Comparison of ENCODE assay signal across 25 cellular contexts in genomic region chr4:88148560-88148959, GRCh38.
"Had no signal": no experiment of that assay in that cellular context is flagged by ENCODE, and none has a peak within 500 bp of the region (broad histone marks: within the 10 kb centered on the region; RNA-seq: fewer than 3 reads in every experiment).

No MANE protein-coding gene starts in this region.

- H3K27ac ChIP-seq: colonic mucosa, epithelial cell of prostate, heart right ventricle, pancreas, stomach, thyroid gland had no signal

- H3K27ac Mint-ChIP-seq: dendritic cell treated with granulocyte-macrophage colony-stimulating factor and Interleukin-4, amounts not matched to agents 40 ng/mL and 50 ng/mL, for 4 days; immature natural killer cell; naive thymus-derived CD8-positive, alpha-beta T cell; progenitor cell of endocrine pancreas; stimulated activated effector memory CD8-positive, alpha-beta T cell treated with anti-CD3 and anti-CD28 coated beads, Interleukin-12 subunit alpha, Interleukin-12 subunit beta, amount 100 ng/mL, for 72 hours had no signal

- H3K36me3 ChIP-seq: colonic mucosa, heart right ventricle, pancreas, stomach, thyroid gland had no signal

- FAIRE-seq: pancreas had no signal

- H3K27me3 Mint-ChIP-seq: central memory CD8-positive, alpha-beta T cell; type B pancreatic cell had no signal

- H3K4me3 ChIP-seq: colonic mucosa, heart right ventricle, pancreas, stomach, thyroid gland had no signal

- H3K4me3 Mint-ChIP-seq: central memory CD8-positive, alpha-beta T cell; dendritic cell treated with granulocyte-macrophage colony-stimulating factor and Interleukin-4, amounts not matched to agents 40 ng/mL and 50 ng/mL, for 4 days; endodermal cell; immature natural killer cell; naive thymus-derived CD8-positive, alpha-beta T cell; nephron progenitor cell; stimulated activated effector memory CD8-positive, alpha-beta T cell treated with anti-CD3 and anti-CD28 coated beads, Interleukin-12 subunit alpha, Interleukin-12 subunit beta, amount 100 ng/mL, for 72 hours had no signal

- H3K9me3 Mint-ChIP-seq: central memory CD8-positive, alpha-beta T cell; dendritic cell treated with granulocyte-macrophage colony-stimulating factor and Interleukin-4, amounts not matched to agents 40 ng/mL and 50 ng/mL, for 4 days; endodermal cell; immature natural killer cell; naive thymus-derived CD8-positive, alpha-beta T cell; nephron progenitor cell; stimulated activated effector memory CD8-positive, alpha-beta T cell treated with anti-CD3 and anti-CD28 coated beads, Interleukin-12 subunit alpha, Interleukin-12 subunit beta, amount 100 ng/mL, for 72 hours; type B pancreatic cell had no signal

- H3K4me1 ChIP-seq: colonic mucosa, heart right ventricle, pancreas, stomach, thyroid gland had no signal

- H3K4me1 Mint-ChIP-seq: central memory CD8-positive, alpha-beta T cell; immature natural killer cell; stimulated activated effector memory CD8-positive, alpha-beta T cell treated with anti-CD3 and anti-CD28 coated beads, Interleukin-12 subunit alpha, Interleukin-12 subunit beta, amount 100 ng/mL, for 72 hours had no signal

- ATAC-seq: esophagus mucosa; heart right ventricle; naive thymus-derived CD8-positive, alpha-beta T cell; pancreas; sciatic nerve had no signal

- H3K9me3 ChIP-seq: colonic mucosa, heart right ventricle, pancreas, stomach, thyroid gland had no signal

- H3K27me3 ChIP-seq: colonic mucosa, heart right ventricle, pancreas, stomach, thyroid gland had no signal

- DNase-seq: colonic mucosa; effector CD8-positive, alpha-beta T cell; foreskin melanocyte; glutamatergic neuron; heart right ventricle; hypothalamus; immature natural killer cell; naive thymus-derived CD8-positive, alpha-beta T cell; nephron progenitor cell; occipital lobe; pancreas; stimulated activated CD4-positive, alpha-beta T cell treated with anti-CD3 and anti-CD28 coated beads, Interleukin-2, amount 100 ng/mL, for 24 hours; stimulated activated CD4-positive, alpha-beta T cell treated with anti-CD3 and anti-CD28 coated beads, Interleukin-4, amount 100 ng/mL, for 24 hours; stimulated activated naive CD4-positive, alpha-beta T cell treated with Interleukin-2 at 50 U/mL for 16 hours; stomach; thyroid gland had no signal

- H3K36me3 Mint-ChIP-seq: immature natural killer cell; naive thymus-derived CD8-positive, alpha-beta T cell; stimulated activated effector memory CD8-positive, alpha-beta T cell treated with anti-CD3 and anti-CD28 coated beads, Interleukin-12 subunit alpha, Interleukin-12 subunit beta, amount 100 ng/mL, for 72 hours; type B pancreatic cell had no signal
